ENCODE assay signal across 18 cellular contexts in the genomic region with DNA sequence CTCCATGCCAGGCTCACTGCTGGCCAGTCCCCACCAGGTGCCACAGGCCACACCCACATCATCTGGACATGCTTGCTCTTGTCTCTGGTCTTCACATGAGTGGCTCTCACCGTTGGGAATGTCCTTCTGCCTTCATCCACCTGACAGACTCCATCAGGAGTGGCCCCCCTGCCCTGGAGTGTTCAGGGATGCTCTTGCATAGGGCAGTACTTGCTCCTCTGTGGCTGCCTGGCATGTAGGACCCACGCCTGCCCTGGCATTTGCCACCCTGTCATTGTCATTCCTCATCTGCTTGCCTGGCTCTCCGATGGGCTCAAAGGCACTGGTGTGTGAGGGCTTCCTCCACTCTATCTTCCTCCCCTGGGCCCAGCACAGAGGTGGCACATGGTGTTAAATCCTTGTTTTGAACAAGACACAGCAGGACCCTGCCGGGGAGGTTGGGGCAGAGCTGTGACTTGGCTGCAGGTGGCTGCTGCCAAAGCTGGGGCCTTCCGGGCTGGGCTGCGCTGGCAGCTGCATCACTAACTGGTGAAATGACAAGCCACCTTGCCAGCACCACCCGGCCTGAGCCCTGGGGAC. TPM values are rescaled to one million over a fixed set of nuclear protein-coding genes. Genes with fewer than 3 reads are reported as not detected.
A peak's percentile ranks its signal among the peaks of the same experiment; 100 is the strongest.
DNase-seq lines count a peak whose midpoint lies in the region; ATAC-seq and TF ChIP-seq lines count a peak whose summit lies in the region.
"Had no signal": no experiment of that assay in that cellular context is flagged by ENCODE, and none has a peak within 500 bp of the region (broad histone marks: within the 10 kb centered on the region; RNA-seq: fewer than 3 reads in every experiment).

No MANE protein-coding gene starts in this region.

- TF ChIP-seq CTCF in right atrium auricular region (IDR thresholded peaks at IDR 0.05) = no peak

- H3K36me3 ChIP-seq in right atrium auricular region = no peaks in the 10 kb centered on the region
- H3K36me3 ChIP-seq: gastroesophageal sphincter, Peyer's patch had no signal

- no peaks in the 10 kb centered on the region for H3K27me3 ChIP-seq in right atrium auricular region
- H3K27me3 ChIP-seq: Peyer's patch had no signal

- no peak overlapping the region for H3K27ac ChIP-seq in right atrium auricular region
- H3K27ac ChIP-seq: gastroesophageal sphincter, Peyer's patch had no signal

- no peaks in the 10 kb centered on the region for H3K9me3 ChIP-seq in right atrium auricular region
- H3K9me3 ChIP-seq: gastroesophageal sphincter, Peyer's patch had no signal

- DNase-seq in right atrium auricular region (ENCODE audit: low spot score) (peak; percentile 55), cardiac septum (ENCODE audit: low spot score) (no peak), NOMO-1 treated with dmso at 0.1 percent for 144 hours (lab: John Stamatoyannopoulos, UW; ENCODE audit: unreplicated experiment) (no peak), DMS 273 (lab: John Stamatoyannopoulos, UW; ENCODE audit: unreplicated experiment) (no peak)
- DNase-seq in stimulated activated CD4-positive, alpha-beta T cell treated with anti-CD3 and anti-CD28 coated beads, Interleukin-4, amount 100 ng/mL, for 24 hours = no peak
- DNase-seq: activated effector memory CD4-positive, alpha-beta T cell treated with Interleukin-2 at 50 U/mL for 16 hours; DMS79; effector CD8-positive, alpha-beta T cell; MV-4-11; NCI-H2227 treated with DMSO at 0.1 percent for 48 hours; stimulated activated CD8-positive, alpha-beta memory T cell treated with anti-CD3 and anti-CD28 coated beads, Interleukin-4, amount 100 ng/mL, for 48 hours; T-helper 17 cell had no signal

- H3K4me3 ChIP-seq in right atrium auricular region = no peak overlapping the region
- H3K4me3 ChIP-seq: gastroesophageal sphincter, Peyer's patch had no signal

- ATAC-seq in HG03460 (IDR thresholded peaks at IDR 0.05; ENCODE audit: unreplicated experiment) (peak; percentile 27), esophagus mucosa (peak; percentile 22), HG02938 (IDR thresholded peaks at IDR 0.05; ENCODE audit: unreplicated experiment) (no peak)
- ATAC-seq: gastroesophageal sphincter, T-helper 17 cell had no signal

- intact Hi-C loops in cardiac septum (cut with DNase I) = no loop called here

- peaks cover 0 to 12% of the 10 kb centered on the region in 2 donors for H3K4me1 ChIP-seq in right atrium auricular region

RNA-seq across cellular contexts. Expression of a gene that starts 1.8 kb away (rescaled TPM):
- total RNA-seq in right atrium auricular region (under 1 TPM in 1 of 2 donors, not detected in 1; 0.12 TPM), cardiac septum (not detected), esophagus mucosa (0.04 TPM)
- total RNA-seq: gastroesophageal sphincter, HT-29, Peyer's patch had no signal
